22 cellular contexts compared by ENCODE assay signal in genomic region chr5:172095368-172095960, GRCh38.
DNase-seq lines count a peak whose midpoint lies in the region; ATAC-seq and TF ChIP-seq lines count a peak whose summit lies in the region.
"Had no signal": no experiment of that assay in that cellular context is flagged by ENCODE, and none has a peak within 500 bp of the region (broad histone marks: within the 10 kb centered on the region; RNA-seq: fewer than 3 reads in every experiment).

No MANE protein-coding gene starts in this region.

- H3K27ac ChIP-seq in endodermal cell (ENCODE audit: low read depth, low read length): no peak overlapping the region
- H3K27ac ChIP-seq in gastrocnemius medialis: no peak overlapping the region
- no peak overlapping the region for H3K27ac ChIP-seq in uterus
- H3K27ac ChIP-seq: C4-2B, cardiac muscle cell, gastroesophageal sphincter, thoracic aorta had no signal

- H3K9me3 Mint-ChIP-seq in activated naive CD8-positive, alpha-beta T cell (ENCODE audit: low read depth): no peaks in the 10 kb centered on the region
- no peaks in the 10 kb centered on the region for H3K9me3 Mint-ChIP-seq in activated naive CD8-positive, alpha-beta T cell treated with anti-CD3 and anti-CD28 coated beads, Interleukin-2, amount 50 U/mL, for 24 hours
- H3K9me3 Mint-ChIP-seq in activated CD8-positive, alpha-beta T cell treated with anti-CD3 and anti-CD28 coated beads for 36 hours: no peaks in the 10 kb centered on the region
- H3K9me3 Mint-ChIP-seq in endodermal cell: no peaks in the 10 kb centered on the region
- H3K9me3 Mint-ChIP-seq: activated CD4-positive, alpha-beta T cell treated with anti-CD3 and anti-CD28 coated beads, Interleukin-2, amount 10 ng/mL, durations not matched to agents 7 days and 5 days; stimulated activated naive B cell treated with anti-CD40 and anti-IgM and Interleukin-4, amounts not matched to agents 10 μg/mL and 1 μg/mL and 100 μg/mL, for 72 hours; T-cell had no signal

- in situ Hi-C loops in gastrocnemius medialis (cut with MboI; ENCODE audit: low sequenced_read_pairs in 4 of 4): no loop called here

- intact Hi-C loops in activated CD8-positive, alpha-beta T cell treated with anti-CD3 and anti-CD28 coated beads for 36 hours (cut with micrococcal nuclease): no loop called here
- intact Hi-C loops in posterior vena cava (cut with DNase I): no loop called here
- intact Hi-C loops in gastrocnemius medialis (cut with DNase I; ENCODE audit: low total_unique reads): no loop called here
- intact Hi-C loops in uterus (cut with DNase I; ENCODE audit: low total_unique reads): no loop called here

- no peak for ATAC-seq in activated naive CD8-positive, alpha-beta T cell treated with anti-CD3 and anti-CD28 coated beads, Interleukin-2, amount 50 U/mL, for 24 hours
- ATAC-seq in activated CD8-positive, alpha-beta T cell treated with anti-CD3 and anti-CD28 coated beads for 36 hours: no peak
- ATAC-seq in HG03196 (IDR thresholded peaks at IDR 0.05; ENCODE audit: unreplicated experiment) (no peak), gastrocnemius medialis (no peak)
- ATAC-seq: gastroesophageal sphincter; stimulated activated naive B cell treated with anti-CD40 and anti-IgM and Interleukin-4, amounts not matched to agents 10 μg/mL and 1 μg/mL and 100 μg/mL, for 72 hours; T-cell had no signal

- H3K36me3 ChIP-seq in endodermal cell (ENCODE audit: control insufficient read depth, insufficient read depth, low read length) (no peaks in the 10 kb centered on the region), gastrocnemius medialis (peaks cover 0 to 15% of the 10 kb centered on the region in 2 donors), uterus (no peaks in the 10 kb centered on the region)
- H3K36me3 ChIP-seq: cardiac muscle cell had no signal

- WGBS in endodermal cell (ENCODE audit: insufficient coverage in 1 of 2, insufficient read length in 1 of 2), 2 experiments: 92 to 93% methylated on average over 9 to 11 of the region's 11 CpGs

- H3K4me3 ChIP-seq in endodermal cell (ENCODE audit: low read length): no peak overlapping the region
- H3K4me3 ChIP-seq in gastrocnemius medialis: no peak overlapping the region
- no peak overlapping the region for H3K4me3 ChIP-seq in uterus
- H3K4me3 ChIP-seq: cardiac muscle cell, gastroesophageal sphincter, thoracic aorta had no signal

- H3K27me3 ChIP-seq in endodermal cell (ENCODE audit: control insufficient read depth, insufficient read depth, low read length, poor library complexity, severe bottlenecking) (no peaks in the 10 kb centered on the region), gastrocnemius medialis (no peaks in the 10 kb centered on the region), uterus (no peaks in the 10 kb centered on the region)
- H3K27me3 ChIP-seq: cardiac muscle cell, gastroesophageal sphincter had no signal

- DNase-seq in activated naive CD8-positive, alpha-beta T cell treated with anti-CD3 and anti-CD28 coated beads, Interleukin-2, amount 50 U/mL, for 24 hours: no peak
- DNase-seq in activated CD8-positive, alpha-beta T cell treated with anti-CD3 and anti-CD28 coated beads for 36 hours: no peak
- DNase-seq in endodermal cell (peak; percentile 67), posterior vena cava (ENCODE audit: low spot score) (peak; percentile 59), gastrocnemius medialis (no peak), uterus (no peak)
- DNase-seq: activated CD4-positive, alpha-beta T cell treated with anti-CD3 and anti-CD28 coated beads, Interleukin-2, amount 10 ng/mL, durations not matched to agents 7 days and 5 days; activated T-cell treated with anti-CD3 and anti-CD28 coated beads for 4 hours; DMS153; MM.1S; NCI-H1436 treated with DMSO at 0.1 percent for 48 hours; NCI-H2171; NCI-H526; SHP77 treated with DMSO at 0.1 percent for 48 hours; stimulated activated naive B cell treated with anti-CD40 and anti-IgM and Interleukin-4, amounts not matched to agents 10 μg/mL and 1 μg/mL and 100 μg/mL, for 72 hours; T-cell had no signal

- no peak for TF ChIP-seq CTCF in activated CD8-positive, alpha-beta T cell treated with anti-CD3 and anti-CD28 coated beads for 36 hours (IDR thresholded peaks at IDR 0.05)
- TF ChIP-seq CTCF in endodermal cell (conservative IDR thresholded peaks at IDR 0.05) (peak; percentile 55), gastrocnemius medialis (IDR thresholded peaks at IDR 0.05 in 4 of 5, conservative IDR thresholded peaks at IDR 0.05 in 1 of 5) (no peak), uterus (IDR thresholded peaks at IDR 0.05) (no peak)

- H3K4me1 ChIP-seq in endodermal cell (ENCODE audit: control insufficient read depth, insufficient read depth, low read length): no peaks in the 10 kb centered on the region
- H3K4me1 ChIP-seq in gastrocnemius medialis: no peaks in the 10 kb centered on the region
- no peaks in the 10 kb centered on the region for H3K4me1 ChIP-seq in uterus

- CTCF ChIA-PET in activated CD8-positive, alpha-beta T cell treated with anti-CD3 and anti-CD28 coated beads for 36 hours (lab: Charles Lee): interaction anchor here (1.1 to 3.7 kb wide), 5 partner anchors 11 to 93 kb away, joined by 3 to 19 read pairs (median 6); partner anchors contain the start of gene STK10

- POLR2A ChIA-PET in activated CD8-positive, alpha-beta T cell treated with anti-CD3 and anti-CD28 coated beads for 36 hours (lab: Charles Lee): interaction anchor here (0.8 to 1.4 kb wide), 5 partner anchors 9 to 91 kb away, joined by 3 to 4 read pairs (median 3); no protein-coding TSS in a partner anchor

- no peak overlapping the region for H3K9ac ChIP-seq in endodermal cell (ENCODE audit: extremely low read depth, low read length, poor library complexity, severe bottlenecking)

- peaks cover 9% of the 10 kb centered on the region for H3K4me1 Mint-ChIP-seq in activated naive CD8-positive, alpha-beta T cell (ENCODE audit: low read depth)
- peaks cover 6% of the 10 kb centered on the region for H3K4me1 Mint-ChIP-seq in activated naive CD8-positive, alpha-beta T cell treated with anti-CD3 and anti-CD28 coated beads, Interleukin-2, amount 50 U/mL, for 24 hours
- H3K4me1 Mint-ChIP-seq in activated CD8-positive, alpha-beta T cell treated with anti-CD3 and anti-CD28 coated beads for 36 hours (ENCODE audit: low read depth): peaks cover 7% of the 10 kb centered on the region
- no peaks in the 10 kb centered on the region for H3K4me1 Mint-ChIP-seq in endodermal cell

- no peaks in the 10 kb centered on the region for H3K9me3 ChIP-seq in endodermal cell (ENCODE audit: control insufficient read depth, low read length)
- H3K9me3 ChIP-seq in gastrocnemius medialis: no peaks in the 10 kb centered on the region
- no peaks in the 10 kb centered on the region for H3K9me3 ChIP-seq in uterus
- H3K9me3 ChIP-seq: gastroesophageal sphincter, thoracic aorta had no signal

- H3K4me3 Mint-ChIP-seq in activated naive CD8-positive, alpha-beta T cell: no peak overlapping the region
- no peak overlapping the region for H3K4me3 Mint-ChIP-seq in activated naive CD8-positive, alpha-beta T cell treated with anti-CD3 and anti-CD28 coated beads, Interleukin-2, amount 50 U/mL, for 24 hours
- H3K4me3 Mint-ChIP-seq in activated CD8-positive, alpha-beta T cell treated with anti-CD3 and anti-CD28 coated beads for 36 hours: no peak overlapping the region
- no peak overlapping the region for H3K4me3 Mint-ChIP-seq in endodermal cell
- H3K4me3 Mint-ChIP-seq: activated CD4-positive, alpha-beta T cell treated with anti-CD3 and anti-CD28 coated beads, Interleukin-2, amount 10 ng/mL, durations not matched to agents 7 days and 5 days; stimulated activated naive B cell treated with anti-CD40 and anti-IgM and Interleukin-4, amounts not matched to agents 10 μg/mL and 1 μg/mL and 100 μg/mL, for 72 hours; T-cell had no signal

- H3K27ac Mint-ChIP-seq in activated naive CD8-positive, alpha-beta T cell: peak overlapping the region; percentile 72
- H3K27ac Mint-ChIP-seq in activated naive CD8-positive, alpha-beta T cell treated with anti-CD3 and anti-CD28 coated beads, Interleukin-2, amount 50 U/mL, for 24 hours: no peak overlapping the region
- H3K27ac Mint-ChIP-seq in activated CD8-positive, alpha-beta T cell treated with anti-CD3 and anti-CD28 coated beads for 36 hours: peak overlapping the region; percentile 46
- peak overlapping the region; percentile 21 for H3K27ac Mint-ChIP-seq in endodermal cell
- H3K27ac Mint-ChIP-seq: stimulated activated naive B cell treated with anti-CD40 and anti-IgM and Interleukin-4, amounts not matched to agents 10 μg/mL and 1 μg/mL and 100 μg/mL, for 72 hours had no signal

- H3K27me3 Mint-ChIP-seq in activated naive CD8-positive, alpha-beta T cell: no peaks in the 10 kb centered on the region
- H3K27me3 Mint-ChIP-seq in activated naive CD8-positive, alpha-beta T cell treated with anti-CD3 and anti-CD28 coated beads, Interleukin-2, amount 50 U/mL, for 24 hours: no peaks in the 10 kb centered on the region
- H3K27me3 Mint-ChIP-seq in activated CD8-positive, alpha-beta T cell treated with anti-CD3 and anti-CD28 coated beads for 36 hours: no peaks in the 10 kb centered on the region
- H3K27me3 Mint-ChIP-seq in endodermal cell (ENCODE audit: insufficient read depth): no peaks in the 10 kb centered on the region
- H3K27me3 Mint-ChIP-seq: activated CD4-positive, alpha-beta T cell treated with anti-CD3 and anti-CD28 coated beads, Interleukin-2, amount 10 ng/mL, durations not matched to agents 7 days and 5 days; stimulated activated naive B cell treated with anti-CD40 and anti-IgM and Interleukin-4, amounts not matched to agents 10 μg/mL and 1 μg/mL and 100 μg/mL, for 72 hours; T-cell had no signal

- H3K36me3 Mint-ChIP-seq in activated naive CD8-positive, alpha-beta T cell: peaks cover 4% of the 10 kb centered on the region
- H3K36me3 Mint-ChIP-seq in activated naive CD8-positive, alpha-beta T cell treated with anti-CD3 and anti-CD28 coated beads, Interleukin-2, amount 50 U/mL, for 24 hours (ENCODE audit: low read depth): peaks cover 26% of the 10 kb centered on the region
- H3K36me3 Mint-ChIP-seq in activated CD8-positive, alpha-beta T cell treated with anti-CD3 and anti-CD28 coated beads for 36 hours (ENCODE audit: low read depth): peaks cover 48% of the 10 kb centered on the region
- H3K36me3 Mint-ChIP-seq in endodermal cell (ENCODE audit: low read depth): peaks cover 4% of the 10 kb centered on the region

- TF ChIP-seq POLR2A in gastrocnemius medialis (IDR thresholded peaks at IDR 0.05) (no peak), uterus (IDR thresholded peaks at IDR 0.05) (no peak)

Comparison
In these comparisons a context has a peak if more than half of its experiments do, and no peak if none do; other contexts are left out.
1. DNase-seq: peak in endodermal cell (single experiment) and posterior vena cava (single experiment); none in activated naive CD8-positive, alpha-beta T cell treated with anti-CD3 and anti-CD28 coated beads, Interleukin-2, amount 50 U/mL, for 24 hours (single experiment), activated CD8-positive, alpha-beta T cell treated with anti-CD3 and anti-CD28 coated beads for 36 hours (single experiment), gastrocnemius medialis (0 of 2) and uterus (0 of 2).